ENCODE assay signal across 18 cellular contexts in the genomic region with DNA sequence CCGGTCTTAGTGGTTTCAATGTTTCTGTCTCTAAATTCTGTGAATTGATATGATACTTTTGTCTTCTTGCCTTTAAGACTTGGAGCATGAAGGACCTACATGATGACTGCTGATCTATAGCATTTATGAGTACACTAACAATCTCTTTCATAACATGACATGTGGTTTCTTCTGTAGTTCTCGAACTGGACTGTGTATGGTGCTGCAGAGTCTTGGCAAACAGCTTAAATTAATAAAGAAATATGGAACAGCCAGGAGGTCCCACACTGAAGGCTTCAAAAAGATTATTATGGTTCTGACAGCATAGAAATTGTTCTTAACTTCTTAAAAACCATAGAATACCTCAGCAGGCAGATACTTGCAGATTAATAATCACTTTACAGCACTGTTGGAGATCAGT.
"Had no signal": no experiment of that assay in that cellular context is flagged by ENCODE, and none has a peak within 500 bp of the region (broad histone marks: within the 10 kb centered on the region; RNA-seq: fewer than 3 reads in every experiment).

No MANE protein-coding gene starts in this region.

- H3K36me3 ChIP-seq: cardiac muscle cell, colonic mucosa, right lobe of liver, transverse colon had no signal

- H3K4me1 ChIP-seq: colonic mucosa, foreskin keratinocyte, right lobe of liver, transverse colon had no signal

- H3K4me3 ChIP-seq: cardiac muscle cell, colonic mucosa, mucosa of descending colon, right lobe of liver, transverse colon had no signal

- H3K9me3 Mint-ChIP-seq: activated CD8-positive, alpha-beta T cell treated with anti-CD3 and anti-CD28 coated beads for 36 hours; stimulated activated naive B cell treated with anti-CD40 and anti-IgM and Interleukin-4, amounts not matched to agents 10 μg/mL and 1 μg/mL and 100 μg/mL, for 72 hours had no signal

- H3K27ac ChIP-seq: cardiac muscle cell, colonic mucosa, foreskin keratinocyte, right lobe of liver, transverse colon had no signal

- DNase-seq: activated CD4-positive, alpha-beta T cell treated with anti-CD3 and anti-CD28 coated beads for 36 hours; activated CD8-positive, alpha-beta memory T cell treated with anti-CD3 and anti-CD28 coated beads, Interleukin-2, amount 50 U/mL, for 4 hours; activated CD8-positive, alpha-beta T cell treated with anti-CD3 and anti-CD28 coated beads for 36 hours; activated naive CD4-positive, alpha-beta T cell; activated naive CD8-positive, alpha-beta T cell treated with anti-CD3 and anti-CD28 coated beads, Interleukin-2, amount 50 U/mL, for 24 hours; colonic mucosa; left colon; mammary epithelial cell; mucosa of descending colon; naive thymus-derived CD8-positive, alpha-beta T cell; right lobe of liver; stimulated activated CD4-positive, alpha-beta T cell treated with anti-CD3 and anti-CD28 coated beads, Interleukin-2, amount 100 ng/mL, for 24 hours; stimulated activated naive B cell treated with anti-CD40 and anti-IgM and Interleukin-4, amounts not matched to agents 10 μg/mL and 1 μg/mL and 100 μg/mL, for 72 hours; T-helper 9 cell; transverse colon had no signal

- H3K4me3 Mint-ChIP-seq: activated CD4-positive, alpha-beta T cell treated with anti-CD3 and anti-CD28 coated beads for 36 hours; activated CD8-positive, alpha-beta T cell treated with anti-CD3 and anti-CD28 coated beads for 36 hours; activated naive CD8-positive, alpha-beta T cell treated with anti-CD3 and anti-CD28 coated beads, Interleukin-2, amount 50 U/mL, for 24 hours; activated T-helper 1 cell treated with anti-CD3 and anti-CD28 coated beads, Interleukin-12 subunit alpha, Interleukin-12 subunit beta, Interleukin-2, Interleukin-4 antibody, amounts not matched to agents 30 ng/mL and 10 ng/mL and 1 ng/mL, durations not matched to agents 14 hours and 24 hours and 36 hours; naive thymus-derived CD8-positive, alpha-beta T cell; stimulated activated naive B cell treated with anti-CD40 and anti-IgM and Interleukin-4, amounts not matched to agents 10 μg/mL and 1 μg/mL and 100 μg/mL, for 72 hours had no signal

- H3K27me3 ChIP-seq: colonic mucosa, foreskin keratinocyte, right lobe of liver, transverse colon had no signal

- H3K9me3 ChIP-seq: colonic mucosa, mucosa of descending colon, right lobe of liver, transverse colon had no signal

- H3K36me3 Mint-ChIP-seq: naive thymus-derived CD8-positive, alpha-beta T cell; stimulated activated naive B cell treated with anti-CD40 and anti-IgM and Interleukin-4, amounts not matched to agents 10 μg/mL and 1 μg/mL and 100 μg/mL, for 72 hours had no signal

- H3K27me3 Mint-ChIP-seq: activated CD4-positive, alpha-beta T cell treated with anti-CD3 and anti-CD28 coated beads for 36 hours; activated CD8-positive, alpha-beta T cell treated with anti-CD3 and anti-CD28 coated beads for 36 hours; activated naive CD8-positive, alpha-beta T cell treated with anti-CD3 and anti-CD28 coated beads, Interleukin-2, amount 50 U/mL, for 24 hours; stimulated activated naive B cell treated with anti-CD40 and anti-IgM and Interleukin-4, amounts not matched to agents 10 μg/mL and 1 μg/mL and 100 μg/mL, for 72 hours had no signal

- H3K27ac Mint-ChIP-seq: activated CD4-positive, alpha-beta T cell treated with anti-CD3 and anti-CD28 coated beads for 36 hours; activated CD8-positive, alpha-beta T cell treated with anti-CD3 and anti-CD28 coated beads for 36 hours; activated naive CD8-positive, alpha-beta T cell treated with anti-CD3 and anti-CD28 coated beads, Interleukin-2, amount 50 U/mL, for 24 hours; activated T-helper 1 cell treated with anti-CD3 and anti-CD28 coated beads, Interleukin-12 subunit alpha, Interleukin-12 subunit beta, Interleukin-2, Interleukin-4 antibody, amounts not matched to agents 30 ng/mL and 10 ng/mL and 1 ng/mL, durations not matched to agents 14 hours and 24 hours and 36 hours; naive thymus-derived CD8-positive, alpha-beta T cell; stimulated activated naive B cell treated with anti-CD40 and anti-IgM and Interleukin-4, amounts not matched to agents 10 μg/mL and 1 μg/mL and 100 μg/mL, for 72 hours had no signal

- H3K4me1 Mint-ChIP-seq: activated CD4-positive, alpha-beta T cell treated with anti-CD3 and anti-CD28 coated beads for 36 hours; activated naive CD8-positive, alpha-beta T cell treated with anti-CD3 and anti-CD28 coated beads, Interleukin-2, amount 50 U/mL, for 24 hours; naive thymus-derived CD8-positive, alpha-beta T cell; stimulated activated naive B cell treated with anti-CD40 and anti-IgM and Interleukin-4, amounts not matched to agents 10 μg/mL and 1 μg/mL and 100 μg/mL, for 72 hours had no signal
